ENCODE assay signal across 1 cellular context in the genomic region with DNA sequence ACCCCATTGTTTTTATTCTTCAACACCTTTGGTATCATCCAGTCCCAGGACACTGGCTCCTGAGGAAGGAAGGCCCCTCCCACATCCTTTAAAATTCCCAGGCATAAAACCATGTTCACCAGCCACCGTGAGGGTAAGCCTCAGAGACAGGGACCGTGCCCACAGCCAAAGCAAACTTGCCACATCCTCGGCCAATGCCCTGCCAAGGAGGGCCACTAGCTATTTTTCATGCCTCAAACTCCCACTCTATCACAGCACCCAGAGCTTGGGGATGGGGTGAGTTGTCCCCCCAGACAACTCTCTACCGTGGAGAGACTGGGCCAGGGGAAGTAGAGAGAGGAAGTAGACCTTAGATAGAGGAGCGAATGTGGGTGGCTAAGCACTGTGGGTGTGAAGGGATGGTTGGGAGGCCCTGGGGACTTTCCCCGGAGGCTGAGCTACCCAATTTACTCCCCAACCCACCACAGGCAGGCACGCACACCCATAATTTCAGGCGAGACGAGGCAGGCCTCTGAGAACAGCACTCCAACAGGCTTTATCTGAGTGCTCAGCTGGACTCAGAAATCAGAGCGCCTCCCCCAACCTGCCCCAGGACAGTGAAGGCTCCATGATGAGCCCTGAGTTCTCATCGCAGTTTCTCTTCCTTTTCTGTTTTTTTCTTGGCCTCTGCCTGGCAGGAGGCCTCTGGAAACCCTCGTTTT.
TF ChIP-seq lines count a peak whose summit lies in the region.

No MANE protein-coding gene starts in this region.

TF ChIP-seq in GM23338, 12 proteins besides CTCF, POLR2A, EP300 and RAD21 (continued from another document):
- TF ChIP-seq, protein P1, sequence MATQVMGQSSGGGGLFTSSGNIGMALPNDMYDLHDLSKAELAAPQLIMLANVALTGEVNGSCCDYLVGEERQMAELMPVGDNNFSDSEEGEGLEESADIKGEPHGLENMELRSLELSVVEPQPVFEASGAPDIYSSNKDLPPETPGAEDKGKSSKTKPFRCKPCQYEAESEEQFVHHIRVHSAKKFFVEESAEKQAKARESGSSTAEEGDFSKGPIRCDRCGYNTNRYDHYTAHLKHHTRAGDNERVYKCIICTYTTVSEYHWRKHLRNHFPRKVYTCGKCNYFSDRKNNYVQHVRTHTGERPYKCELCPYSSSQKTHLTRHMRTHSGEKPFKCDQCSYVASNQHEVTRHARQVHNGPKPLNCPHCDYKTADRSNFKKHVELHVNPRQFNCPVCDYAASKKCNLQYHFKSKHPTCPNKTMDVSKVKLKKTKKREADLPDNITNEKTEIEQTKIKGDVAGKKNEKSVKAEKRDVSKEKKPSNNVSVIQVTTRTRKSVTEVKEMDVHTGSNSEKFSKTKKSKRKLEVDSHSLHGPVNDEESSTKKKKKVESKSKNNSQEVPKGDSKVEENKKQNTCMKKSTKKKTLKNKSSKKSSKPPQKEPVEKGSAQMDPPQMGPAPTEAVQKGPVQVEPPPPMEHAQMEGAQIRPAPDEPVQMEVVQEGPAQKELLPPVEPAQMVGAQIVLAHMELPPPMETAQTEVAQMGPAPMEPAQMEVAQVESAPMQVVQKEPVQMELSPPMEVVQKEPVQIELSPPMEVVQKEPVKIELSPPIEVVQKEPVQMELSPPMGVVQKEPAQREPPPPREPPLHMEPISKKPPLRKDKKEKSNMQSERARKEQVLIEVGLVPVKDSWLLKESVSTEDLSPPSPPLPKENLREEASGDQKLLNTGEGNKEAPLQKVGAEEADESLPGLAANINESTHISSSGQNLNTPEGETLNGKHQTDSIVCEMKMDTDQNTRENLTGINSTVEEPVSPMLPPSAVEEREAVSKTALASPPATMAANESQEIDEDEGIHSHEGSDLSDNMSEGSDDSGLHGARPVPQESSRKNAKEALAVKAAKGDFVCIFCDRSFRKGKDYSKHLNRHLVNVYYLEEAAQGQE (IDR thresholded peaks at IDR 0.05; ENCODE audit: unreplicated experiment), result no peak
- TF ChIP-seq EZH2 (IDR thresholded peaks at IDR 0.05; ENCODE audit: low read depth, unreplicated experiment) (no peak), EZH2phosphoT487 (IDR thresholded peaks at IDR 0.05; ENCODE audit: unreplicated experiment) (no peak), JUNB (IDR thresholded peaks at IDR 0.05; ENCODE audit: unreplicated experiment) (no peak), NANOG (IDR thresholded peaks at IDR 0.05; ENCODE audit: borderline replicate concordance) (no peak)
- TF ChIP-seq, protein P2, sequence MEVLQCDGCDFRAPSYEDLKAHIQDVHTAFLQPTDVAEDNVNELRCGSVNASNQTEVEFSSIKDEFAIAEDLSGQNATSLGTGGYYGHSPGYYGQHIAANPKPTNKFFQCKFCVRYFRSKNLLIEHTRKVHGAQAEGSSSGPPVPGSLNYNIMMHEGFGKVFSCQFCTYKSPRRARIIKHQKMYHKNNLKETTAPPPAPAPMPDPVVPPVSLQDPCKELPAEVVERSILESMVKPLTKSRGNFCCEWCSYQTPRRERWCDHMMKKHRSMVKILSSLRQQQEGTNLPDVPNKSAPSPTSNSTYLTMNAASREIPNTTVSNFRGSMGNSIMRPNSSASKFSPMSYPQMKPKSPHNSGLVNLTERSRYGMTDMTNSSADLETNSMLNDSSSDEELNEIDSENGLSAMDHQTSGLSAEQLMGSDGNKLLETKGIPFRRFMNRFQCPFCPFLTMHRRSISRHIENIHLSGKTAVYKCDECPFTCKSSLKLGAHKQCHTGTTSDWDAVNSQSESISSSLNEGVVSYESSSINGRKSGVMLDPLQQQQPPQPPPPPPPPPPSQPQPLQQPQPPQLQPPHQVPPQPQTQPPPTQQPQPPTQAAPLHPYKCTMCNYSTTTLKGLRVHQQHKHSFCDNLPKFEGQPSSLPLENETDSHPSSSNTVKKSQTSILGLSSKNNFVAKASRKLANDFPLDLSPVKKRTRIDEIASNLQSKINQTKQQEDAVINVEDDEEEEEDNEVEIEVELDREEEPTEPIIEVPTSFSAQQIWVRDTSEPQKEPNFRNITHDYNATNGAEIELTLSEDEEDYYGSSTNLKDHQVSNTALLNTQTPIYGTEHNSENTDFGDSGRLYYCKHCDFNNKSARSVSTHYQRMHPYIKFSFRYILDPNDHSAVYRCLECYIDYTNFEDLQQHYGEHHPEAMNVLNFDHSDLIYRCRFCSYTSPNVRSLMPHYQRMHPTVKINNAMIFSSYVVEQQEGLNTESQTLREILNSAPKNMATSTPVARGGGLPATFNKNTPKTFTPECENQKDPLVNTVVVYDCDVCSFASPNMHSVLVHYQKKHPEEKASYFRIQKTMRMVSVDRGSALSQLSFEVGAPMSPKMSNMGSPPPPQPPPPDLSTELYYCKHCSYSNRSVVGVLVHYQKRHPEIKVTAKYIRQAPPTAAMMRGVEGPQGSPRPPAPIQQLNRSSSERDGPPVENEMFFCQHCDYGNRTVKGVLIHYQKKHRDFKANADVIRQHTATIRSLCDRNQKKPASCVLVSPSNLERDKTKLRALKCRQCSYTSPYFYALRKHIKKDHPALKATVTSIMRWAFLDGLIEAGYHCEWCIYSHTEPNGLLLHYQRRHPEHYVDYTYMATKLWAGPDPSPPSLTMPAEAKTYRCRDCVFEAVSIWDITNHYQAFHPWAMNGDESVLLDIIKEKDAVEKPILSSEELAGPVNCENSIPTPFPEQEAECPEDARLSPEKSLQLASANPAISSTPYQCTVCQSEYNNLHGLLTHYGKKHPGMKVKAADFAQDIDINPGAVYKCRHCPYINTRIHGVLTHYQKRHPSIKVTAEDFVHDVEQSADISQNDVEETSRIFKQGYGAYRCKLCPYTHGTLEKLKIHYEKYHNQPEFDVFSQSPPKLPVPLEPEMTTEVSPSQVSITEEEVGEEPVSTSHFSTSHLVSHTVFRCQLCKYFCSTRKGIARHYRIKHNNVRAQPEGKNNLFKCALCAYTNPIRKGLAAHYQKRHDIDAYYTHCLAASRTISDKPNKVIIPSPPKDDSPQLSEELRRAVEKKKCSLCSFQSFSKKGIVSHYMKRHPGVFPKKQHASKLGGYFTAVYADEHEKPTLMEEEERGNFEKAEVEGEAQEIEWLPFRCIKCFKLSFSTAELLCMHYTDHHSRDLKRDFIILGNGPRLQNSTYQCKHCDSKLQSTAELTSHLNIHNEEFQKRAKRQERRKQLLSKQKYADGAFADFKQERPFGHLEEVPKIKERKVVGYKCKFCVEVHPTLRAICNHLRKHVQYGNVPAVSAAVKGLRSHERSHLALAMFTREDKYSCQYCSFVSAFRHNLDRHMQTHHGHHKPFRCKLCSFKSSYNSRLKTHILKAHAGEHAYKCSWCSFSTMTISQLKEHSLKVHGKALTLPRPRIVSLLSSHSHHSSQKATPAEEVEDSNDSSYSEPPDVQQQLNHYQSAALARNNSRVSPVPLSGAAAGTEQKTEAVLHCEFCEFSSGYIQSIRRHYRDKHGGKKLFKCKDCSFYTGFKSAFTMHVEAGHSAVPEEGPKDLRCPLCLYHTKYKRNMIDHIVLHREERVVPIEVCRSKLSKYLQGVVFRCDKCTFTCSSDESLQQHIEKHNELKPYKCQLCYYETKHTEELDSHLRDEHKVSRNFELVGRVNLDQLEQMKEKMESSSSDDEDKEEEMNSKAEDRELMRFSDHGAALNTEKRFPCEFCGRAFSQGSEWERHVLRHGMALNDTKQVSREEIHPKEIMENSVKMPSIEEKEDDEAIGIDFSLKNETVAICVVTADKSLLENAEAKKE (CRISPR knock-in tag; IDR thresholded peaks at IDR 0.05), result no peak
